ENCODE assay signal across 10 cellular contexts in the genomic region with DNA sequence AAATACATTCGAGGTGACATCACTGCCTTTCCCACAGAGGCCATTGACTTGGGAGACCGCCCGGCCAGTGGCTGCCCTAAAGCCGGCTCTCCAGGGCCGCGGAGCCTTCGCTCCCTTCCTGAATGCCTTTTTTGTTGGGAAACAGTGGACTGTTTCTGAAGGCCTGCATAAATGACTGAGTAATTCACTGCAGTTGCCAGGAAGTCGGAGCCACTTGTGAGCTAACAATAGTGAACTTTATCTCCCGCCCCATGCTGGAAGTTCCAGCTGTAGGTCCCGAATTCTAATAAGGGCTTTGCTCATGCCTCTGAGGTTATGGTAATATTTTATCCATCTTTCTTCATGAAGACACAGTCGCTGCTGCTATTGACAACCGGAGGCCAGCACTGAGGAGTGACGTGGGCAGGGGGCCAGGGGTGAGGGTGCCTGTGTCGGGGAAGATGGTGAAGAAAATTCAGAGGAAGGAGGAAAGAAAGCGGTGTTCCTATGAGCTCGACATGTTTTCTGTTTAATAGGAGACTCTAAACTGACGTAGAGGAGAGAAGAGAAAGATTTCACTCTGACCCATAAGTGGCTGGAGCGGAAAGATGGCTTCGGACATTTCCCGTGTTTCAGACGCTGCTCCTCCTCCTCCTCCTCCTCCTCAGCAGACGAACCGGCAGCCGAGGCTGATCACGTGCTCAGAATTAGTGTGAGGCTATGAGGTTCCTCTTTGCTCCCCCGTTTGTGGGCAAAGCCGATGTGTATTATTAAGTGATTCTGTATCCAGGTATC.
A peak's percentile ranks its signal among the peaks of the same experiment; 100 is the strongest.
DNase-seq lines count a peak whose midpoint lies in the region; ATAC-seq, FAIRE-seq and TF ChIP-seq lines count a peak whose summit lies in the region.
"Had no signal": no experiment of that assay in that cellular context is flagged by ENCODE, and none has a peak within 500 bp of the region (broad histone marks: within the 10 kb centered on the region; RNA-seq: fewer than 3 reads in every experiment).

No MANE protein-coding gene starts in this region.

- peak; percentile 53 to 91 for DNase-seq in ascending aorta (ENCODE audit: low spot score in 2 of 2)
- DNase-seq in cardiac septum (ENCODE audit: low spot score) = peak; percentile 87
- no peak for DNase-seq in nephron progenitor cell
- peak; percentile 48 for DNase-seq in urothelium cell line (ENCODE audit: low spot score)
- no peak for DNase-seq in T1000 (lab: John Stamatoyannopoulos, UW)
- DNase-seq: activated naive CD4-positive, alpha-beta T cell treated with anti-CD3 and anti-CD28 coated beads, Interleukin-2, amount 50 U/mL, for 16 hours; NCI-H187 had no signal

- H3K27me3 ChIP-seq in ascending aorta = no peaks in the 10 kb centered on the region

- no peak for ATAC-seq in HG02571 (IDR thresholded peaks at IDR 0.05; ENCODE audit: unreplicated experiment)
- ATAC-seq in HG02840 (IDR thresholded peaks at IDR 0.05; ENCODE audit: low FRiP score, unreplicated experiment) = no peak

- H3K27me3 Mint-ChIP-seq in nephron progenitor cell (ENCODE audit: low read depth, poor library complexity) = peaks cover 3% of the 10 kb centered on the region

- intact Hi-C loops in ascending aorta (cut with DNase I) (loop anchor here (2.0 to 10.0 kb wide), 3 partner anchors 669 to 1358 kb away; partner anchors contain the start of genes PACRG and PRKN), cardiac septum (cut with DNase I) (no loop called here)

- H3K36me3 Mint-ChIP-seq in nephron progenitor cell (ENCODE audit: low read depth) = no peaks in the 10 kb centered on the region

- H3K4me1 Mint-ChIP-seq in nephron progenitor cell = peaks cover 20% of the 10 kb centered on the region

- no peak overlapping the region for H3K4me3 Mint-ChIP-seq in nephron progenitor cell

- H3K4me1 ChIP-seq in ascending aorta = peaks cover 0 to 12% of the 10 kb centered on the region in 2 donors

- peak overlapping the region; percentile 93 to 96 for H3K27ac ChIP-seq in ascending aorta

- H3K36me3 ChIP-seq in ascending aorta = no peaks in the 10 kb centered on the region

- peak overlapping the region in 1 of 2 donors; percentile 62 for H3K4me3 ChIP-seq in ascending aorta

- no peak for FAIRE-seq in urothelium cell line (lab: Jason Lieb, UNC)
- FAIRE-seq: GM18507 had no signal

- peak overlapping the region; percentile 71 for H3K27ac Mint-ChIP-seq in nephron progenitor cell

- no peak for TF ChIP-seq CTCF in ascending aorta (IDR thresholded peaks at IDR 0.05)
- TF ChIP-seq CTCF in nephron progenitor cell (IDR thresholded peaks at IDR 0.05) = no peak

- no peaks in the 10 kb centered on the region for H3K9me3 ChIP-seq in ascending aorta

- no peaks in the 10 kb centered on the region for H3K9me3 Mint-ChIP-seq in nephron progenitor cell

Comparison
In these comparisons a context has a peak if more than half of its experiments do, and no peak if none do; other contexts are left out.
1. DNase-seq: peak in ascending aorta (2 of 2), cardiac septum (single experiment) and urothelium cell line (single experiment); none in nephron progenitor cell (single experiment) and T1000 (single experiment).